ENCODE assay signal across 11 cellular contexts in genomic region chr6:22250486-22250885, GRCh38. TPM values are rescaled to one million over a fixed set of nuclear protein-coding genes. Genes with fewer than 3 reads are reported as not detected.
DNase-seq lines count a peak whose midpoint lies in the region; TF ChIP-seq lines count a peak whose summit lies in the region.
"Had no signal": no experiment of that assay in that cellular context is flagged by ENCODE, and none has a peak within 500 bp of the region (broad histone marks: within the 10 kb centered on the region; RNA-seq: fewer than 3 reads in every experiment).

No MANE protein-coding gene starts in this region.

- H3K27me3 Mint-ChIP-seq in chondrocyte (ENCODE audit: low read depth): no peaks in the 10 kb centered on the region

- H3K36me3 Mint-ChIP-seq in chondrocyte (ENCODE audit: low read depth): no peaks in the 10 kb centered on the region

- H3K9me3 ChIP-seq in HEK293 (ENCODE audit: control insufficient read depth, insufficient read depth, low read depth, low read length) (no peaks in the 10 kb centered on the region), osteoblast (ENCODE audit: low read depth, low read length) (no peaks in the 10 kb centered on the region)

- H3K4me1 Mint-ChIP-seq in chondrocyte (ENCODE audit: low read depth): peaks cover 59% of the 10 kb centered on the region

- H4K20me1 ChIP-seq in osteoblast (ENCODE audit: insufficient read depth, low read length): no peaks in the 10 kb centered on the region

- H3K36me3 ChIP-seq in HEK293 (ENCODE audit: control insufficient read depth in 2 of 2, insufficient read depth in 1 of 2, low read length in 2 of 2) (no peaks in the 10 kb centered on the region), osteoblast (ENCODE audit: insufficient read depth, low read length) (no peaks in the 10 kb centered on the region)

- peaks cover 27% of the 10 kb centered on the region for H3K4me1 ChIP-seq in HEK293 (ENCODE audit: control insufficient read depth, insufficient read depth, low read length)
- peaks cover 39% of the 10 kb centered on the region for H3K4me1 ChIP-seq in osteoblast (ENCODE audit: insufficient read depth, low read length)

- H2AFZ ChIP-seq in osteoblast (ENCODE audit: low read length): no peak overlapping the region

- peaks cover 2% of the 10 kb centered on the region for H3K9me3 Mint-ChIP-seq in chondrocyte (ENCODE audit: low read depth)

- DNase-seq in NCI-H2227 (lab: John Stamatoyannopoulos, UW; ENCODE audit: unreplicated experiment): peak; percentile 70
- DNase-seq in chondrocyte (ENCODE audit: low spot score): no peak
- no peak for DNase-seq in osteoblast (ENCODE audit: insufficient read length, low spot score, missing footprints)
- no peak for DNase-seq in erythroblast (lab: John Stamatoyannopoulos, UW)
- DNase-seq in activated CD8-positive, alpha-beta memory T cell treated with anti-CD3 and anti-CD28 coated beads, Interleukin-2, amount 50 U/mL, for 4 hours: no peak
- no peak for DNase-seq in substantia nigra (lab: John Stamatoyannopoulos, UW)
- no peak for DNase-seq in mucosa of gallbladder (ENCODE audit: low spot score)
- DNase-seq: occipital lobe, SHP77 had no signal

- no peak overlapping the region for H3K4me2 ChIP-seq in osteoblast (ENCODE audit: insufficient read depth, low read length)

- no peak overlapping the region for H3K4me3 Mint-ChIP-seq in chondrocyte (ENCODE audit: unreplicated experiment)

- no peaks in the 10 kb centered on the region for H3K79me2 ChIP-seq in osteoblast (ENCODE audit: insufficient read depth, low read length)

- H3K27ac ChIP-seq in HEK293 (ENCODE audit: extremely low read depth, low read depth, low read length) (no peak overlapping the region), osteoblast (ENCODE audit: low read depth, low read length) (peak overlapping the region; percentile 53), substantia nigra (ENCODE audit: low read depth, low read length, poor library complexity, severe bottlenecking) (no peak overlapping the region)

- TF ChIP-seq POLR2A in erythroblast (IDR thresholded peaks at IDR 0.05; ENCODE audit: low read length): no peak

- no peaks in the 10 kb centered on the region for H3K27me3 ChIP-seq in osteoblast (ENCODE audit: insufficient read depth, low read length)

- CTCF ChIA-PET in HEK293 (lab: Yijun Ruan, JAX): interaction anchor here (0.6 kb wide), 1 partner anchor 1588 kb away, joined by 3 read pairs; no protein-coding TSS in a partner anchor

- POLR2A ChIA-PET in HEK293 (lab: Yijun Ruan, JAX): no interaction called here

- H3K4me3 ChIP-seq in HEK293 (ENCODE audit: low read depth, low read length): no peak overlapping the region
- H3K4me3 ChIP-seq in osteoblast (ENCODE audit: insufficient read depth, low read length): no peak overlapping the region

- peak overlapping the region; percentile 5 for H3K27ac Mint-ChIP-seq in chondrocyte (ENCODE audit: unreplicated experiment)

- TF ChIP-seq CTCF in HEK293 (tag by site-specific recombination; IDR thresholded peaks at IDR 0.05): no peak
- TF ChIP-seq CTCF in chondrocyte (IDR thresholded peaks at IDR 0.05): no peak
- no peak for TF ChIP-seq CTCF in osteoblast (IDR thresholded peaks at IDR 0.05; ENCODE audit: extremely low read depth, low read depth, low read length)

TF ChIP-seq in HEK293, 187 proteins besides CTCF, POLR2A, EP300 and RAD21:
- TF ChIP-seq YY1 (tag by site-specific recombination; IDR thresholded peaks at IDR 0.05): no peak
- TF ChIP-seq ZXDB (tag by site-specific recombination; IDR thresholded peaks at IDR 0.05): peak; percentile 66
- 0 out of 2 replicates have a peak, but pooled peaks have one; percentile 17 for TF ChIP-seq PRDM10 (tag by site-specific recombination; IDR thresholded peaks at IDR 0.05)
- no peak for TF ChIP-seq ZNF529 (tag by site-specific recombination; IDR thresholded peaks at IDR 0.05; ENCODE audit: insufficient replicate concordance)
- no peak for TF ChIP-seq ZNF324 (tag by site-specific recombination; IDR thresholded peaks at IDR 0.05)

RNA-seq across cellular contexts. Expression of gene PRL, which starts 46.4 kb away (rescaled TPM):
- total RNA-seq in chondrocyte (not detected in 3 replicates), osteoblast (under 0.01 TPM in 1 of 2 replicates, not detected in the other), mucosa of gallbladder (not detected)
- total RNA-seq: dermis microvascular lymphatic vessel endothelial cell, occipital lobe had no signal
